13 cellular contexts compared by ENCODE assay signal in genomic region chrX:151697537-151697936, GRCh38. TPM values are rescaled to one million over a fixed set of nuclear protein-coding genes. Genes with fewer than 3 reads are reported as not detected.
DNase-seq lines count a peak whose midpoint lies in the region; ATAC-seq, FAIRE-seq and TF ChIP-seq lines count a peak whose summit lies in the region.
"Had no signal": no experiment of that assay in that cellular context is flagged by ENCODE, and none has a peak within 500 bp of the region (broad histone marks: within the 10 kb centered on the region; RNA-seq: fewer than 3 reads in every experiment).

No MANE protein-coding gene starts in this region.

- H3K27ac ChIP-seq in pancreas = no peak overlapping the region
- H3K27ac ChIP-seq: PC-9 had no signal

- FAIRE-seq in pancreas (lab: Jason Lieb, UNC) = no peak

- intact Hi-C loops in pancreas (cut with DNase I) = no loop called here
- intact Hi-C loops in left colon (cut with DNase I, micrococcal nuclease) = no loop called here

- ATAC-seq in pancreas (peak in 3 of 4 donors; percentile 24 to 54 (median 40)), left colon (no peak), GM21619 (IDR thresholded peaks at IDR 0.05; ENCODE audit: unreplicated experiment) (no peak)
- ATAC-seq: activated CD4-positive, CD25-positive, alpha-beta regulatory T cell treated with anti-CD3 and anti-CD28 coated beads, Interleukin-2, amount 50 U/mL, for 24 hours had no signal

- no peaks in the 10 kb centered on the region for H3K4me1 ChIP-seq in pancreas

- no peaks in the 10 kb centered on the region for H3K9me3 ChIP-seq in pancreas

- H3K4me3 ChIP-seq in AG10803 (ENCODE audit: low read length) = peak overlapping the region; percentile 32
- H3K4me3 ChIP-seq in HFF-Myc (replicated peaks; ENCODE audit: low read depth, low read length) = no peak overlapping the region
- H3K4me3 ChIP-seq in choroid plexus epithelial cell (ENCODE audit: low read depth, low read length) = no peak overlapping the region
- H3K4me3 ChIP-seq in pancreas = no peak overlapping the region
- H3K4me3 ChIP-seq: lung, PC-9 had no signal

- H3K27me3 ChIP-seq in pancreas = no peaks in the 10 kb centered on the region

- TF ChIP-seq CTCF in AG10803 (conservative IDR thresholded peaks at IDR 0.05; ENCODE audit: low read length) = no peak
- no peak for TF ChIP-seq CTCF in HFF-Myc (IDR thresholded peaks at IDR 0.05; ENCODE audit: low read depth, low read length, missing control alignments)
- no peak for TF ChIP-seq CTCF in choroid plexus epithelial cell (conservative IDR thresholded peaks at IDR 0.05; ENCODE audit: low read depth, low read length)
- TF ChIP-seq CTCF in pancreas (IDR thresholded peaks at IDR 0.05) = no peak

- 59 to 60% methylated on average over 4 of the region's 4 CpGs for WGBS in pancreas, 2 donors

- H3K36me3 ChIP-seq in pancreas = no peaks in the 10 kb centered on the region

- peak; percentile 94 for DNase-seq in AG10803 (ENCODE audit: low read depth)
- DNase-seq in HFF-Myc (ENCODE audit: extremely low read depth, low read depth) = peak; percentile 75
- DNase-seq in choroid plexus epithelial cell (ENCODE audit: low read depth) = peak; percentile 2
- DNase-seq in pancreas = no peak
- no peak for DNase-seq in NCI-H146 (lab: John Stamatoyannopoulos, UW)
- no peak for DNase-seq in cerebellum (ENCODE audit: low spot score)
- DNase-seq in left colon = no peak
- DNase-seq: C1 segment of cervical spinal cord, NCI-H446, PC-9 had no signal

RNA-seq across cellular contexts. Expression of gene PRRG3, which starts 2.3 kb away (rescaled TPM):
- total RNA-seq in pancreas (under 1 TPM in 4 of 6 donors, not detected in 2; 0.03 to 0.41 (median 0.21) TPM), cerebellum (6.5 TPM), left colon (1 to 10 TPM in 1 of 2 donors, under 1 TPM in 1; 0.37 to 2.1 TPM)
- polyA plus RNA-seq in pancreas = under 1 TPM; 0.02 to 0.08 TPM
- total RNA-seq: PC-9 had no signal

RNA-seq across cellular contexts. Expression of gene FATE1, which starts 18.3 kb away (rescaled TPM):
- total RNA-seq in pancreas = not detected
- polyA plus RNA-seq in pancreas = under 1 TPM in 1 of 2 donors, not detected in 1; 0.07 TPM
- total RNA-seq in cerebellum = not detected
- total RNA-seq in left colon = not detected
- total RNA-seq: PC-9 had no signal

RNA-seq across cellular contexts. Expression of gene CNGA2, which starts 37.0 kb away (rescaled TPM):
- total RNA-seq in pancreas (not detected), cerebellum (not detected), left colon (not detected)
- polyA plus RNA-seq in pancreas = not detected
- total RNA-seq: lung, PC-9 had no signal
- polyA plus RNA-seq: lung had no signal

Comparison
In these comparisons a context has a peak if more than half of its experiments do, and no peak if none do; other contexts are left out.
1. DNase-seq: peak in AG10803 (single experiment), HFF-Myc (single experiment) and choroid plexus epithelial cell (single experiment); none in pancreas (0 of 6), NCI-H146 (single experiment), cerebellum (single experiment) and left colon (0 of 2).
2. ATAC-seq: peak in pancreas (3 of 4); none in left colon (single experiment) and GM21619 (single experiment).